In the genomic region with DNA sequence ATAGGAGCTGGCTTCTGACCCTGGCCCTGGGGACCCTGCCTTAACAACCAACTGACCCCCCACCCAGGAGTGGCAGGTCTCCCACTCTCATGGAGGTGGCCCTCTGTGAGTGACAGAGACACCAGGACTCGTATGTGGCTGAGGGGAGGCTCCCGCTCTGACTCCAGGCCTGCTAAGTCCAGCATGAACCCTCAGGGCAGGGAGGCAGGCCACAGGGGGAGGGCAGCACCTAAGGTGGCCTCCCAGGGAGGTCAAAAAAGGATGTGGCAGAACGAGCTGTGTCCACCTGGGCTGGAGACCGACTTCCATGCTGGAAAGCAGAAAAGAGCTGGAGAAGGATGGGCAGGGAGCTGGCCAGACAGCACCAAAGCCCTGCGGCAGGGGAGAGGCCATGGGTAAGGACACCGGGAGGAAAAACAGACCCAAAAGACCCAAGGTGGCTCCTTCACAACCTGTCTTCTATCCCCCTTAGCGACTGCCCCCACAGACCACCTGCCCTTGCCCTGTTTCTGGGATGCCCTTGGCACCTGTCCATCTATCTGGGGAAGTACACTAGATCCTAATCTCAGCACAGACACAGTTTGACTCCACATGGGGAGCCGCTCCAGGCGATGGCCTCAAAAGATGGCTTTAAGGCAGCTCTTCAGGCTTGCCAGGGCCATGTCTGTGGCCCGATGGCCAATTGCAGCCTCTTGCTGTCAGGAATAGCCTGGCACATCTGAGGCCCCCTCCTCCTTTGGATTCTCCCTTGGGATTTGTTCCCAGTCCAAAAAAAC, we compare ENCODE assay signal across 9 cellular contexts. TPM values are rescaled to one million over a fixed set of nuclear protein-coding genes. Genes with fewer than 3 reads are reported as not detected.
A peak's percentile ranks its signal among the peaks of the same experiment; 100 is the strongest.
DNase-seq lines count a peak whose midpoint lies in the region; ATAC-seq, FAIRE-seq and TF ChIP-seq lines count a peak whose summit lies in the region.
"Had no signal": no experiment of that assay in that cellular context is flagged by ENCODE, and none has a peak within 500 bp of the region (broad histone marks: within the 10 kb centered on the region; RNA-seq: fewer than 3 reads in every experiment).

No MANE protein-coding gene starts in this region.

- TF ChIP-seq EP300 in K562 (IDR thresholded peaks at IDR 0.05; ENCODE audit: low read length) = no peak

- no peak for DNase-seq in CD4-positive, alpha-beta memory T cell
- DNase-seq in K562 (ENCODE audit: extremely low read depth in 1 of 4, low spot score in 3 of 4) = no peak
- DNase-seq in osteoblast (ENCODE audit: insufficient read length, low spot score, missing footprints) = peak; percentile 72
- no peak for DNase-seq in DMS79 treated with DMSO at 0.1 percent for 48 hours (lab: John Stamatoyannopoulos, UW)
- no peak for DNase-seq in mucosa of gallbladder (ENCODE audit: low spot score)
- no peak for DNase-seq in stimulated activated CD4-positive, alpha-beta T cell treated with anti-CD3 and anti-CD28 coated beads, Interleukin-4, amount 100 ng/mL, for 1 hour
- DNase-seq: activated CD4-positive, alpha-beta T cell treated with anti-CD3 and anti-CD28 coated beads, Interleukin-2, amount 50 U/mL, for 48 hours; anterior cingulate cortex had no signal

- H3K27ac Mint-ChIP-seq in CD4-positive, alpha-beta memory T cell = peak overlapping the region; percentile 73 to 98 (median 97)

- FAIRE-seq in K562 (lab: Jason Lieb, UNC) = no peak

- in situ Hi-C loops in K562 (cut with MboI) = no loop called here

- H3K27ac ChIP-seq in CD4-positive, alpha-beta memory T cell (ENCODE audit: low read depth, low read length) = peak overlapping the region; percentile 57
- peak overlapping the region; percentile 65 for H3K27ac ChIP-seq in KOPT-K1 (ENCODE audit: low read depth, low read length, poor library complexity, severe bottlenecking)
- peak overlapping the region; percentile 71; the same call in 2 of the 3 replicates for H3K27ac ChIP-seq in K562 (ENCODE audit: extremely low read depth, low read depth, low read length)
- H3K27ac ChIP-seq in osteoblast (ENCODE audit: low read depth, low read length) = peak overlapping the region; percentile 13

- peak overlapping the region in 3 of 8 donors; percentile 59 to 65 (median 61) for H3K4me3 Mint-ChIP-seq in CD4-positive, alpha-beta memory T cell

- H3K4me2 ChIP-seq in K562 (ENCODE audit: insufficient read depth, low read length) (no peak overlapping the region), osteoblast (ENCODE audit: insufficient read depth, low read length) (no peak overlapping the region)

- no peak for TF ChIP-seq CTCF in K562 (IDR thresholded peaks at IDR 0.05 in 2 of 3, conservative IDR thresholded peaks at IDR 0.05 in 1 of 3; ENCODE audit: insufficient read depth in 2 of 3, low read depth in 1 of 3, low read length in 3 of 3)
- TF ChIP-seq CTCF in osteoblast (IDR thresholded peaks at IDR 0.05; ENCODE audit: extremely low read depth, low read depth, low read length) = no peak

- H3K9me3 ChIP-seq in CD4-positive, alpha-beta memory T cell (ENCODE audit: control insufficient read depth in 1 of 2, low read length in 2 of 2) = no peaks in the 10 kb centered on the region
- no peaks in the 10 kb centered on the region for H3K9me3 ChIP-seq in KOPT-K1 (ENCODE audit: insufficient read depth, low read length, poor library complexity, severe bottlenecking)
- no peaks in the 10 kb centered on the region for H3K9me3 ChIP-seq in K562 (replicated peaks; ENCODE audit: control insufficient read depth, insufficient read depth, low read depth, low read length)
- H3K9me3 ChIP-seq in osteoblast (ENCODE audit: low read depth, low read length) = no peaks in the 10 kb centered on the region

- H3K9me3 Mint-ChIP-seq in CD4-positive, alpha-beta memory T cell = peaks cover 0 to 3% (median 0%) of the 10 kb centered on the region in 8 donors

- peaks cover 22% of the 10 kb centered on the region for H3K36me3 ChIP-seq in CD4-positive, alpha-beta memory T cell (ENCODE audit: insufficient read depth, low read length)
- peaks cover 44% of the 10 kb centered on the region for H3K36me3 ChIP-seq in KOPT-K1 (ENCODE audit: insufficient read depth, low read length)
- peaks cover 46% of the 10 kb centered on the region; the same call in 2 of the 3 replicates for H3K36me3 ChIP-seq in K562 (ENCODE audit: control insufficient read depth, insufficient read depth, low read length)
- peaks cover 17% of the 10 kb centered on the region for H3K36me3 ChIP-seq in osteoblast (ENCODE audit: insufficient read depth, low read length)

- H3K4me1 ChIP-seq in CD4-positive, alpha-beta memory T cell (ENCODE audit: insufficient read depth, low read length) = peaks cover 68% of the 10 kb centered on the region
- H3K4me1 ChIP-seq in K562 (replicated peaks in 1 of 2; ENCODE audit: control insufficient read depth in 2 of 2, insufficient read depth in 2 of 2, low read length in 2 of 2) = peaks cover 56 to 73% of the 10 kb centered on the region in 2 experiments
- H3K4me1 ChIP-seq in osteoblast (ENCODE audit: insufficient read depth, low read length) = peaks cover 39% of the 10 kb centered on the region

- H4K20me1 ChIP-seq in K562 (replicated peaks; ENCODE audit: control insufficient read depth, insufficient read depth, low read length) (peaks cover 16% of the 10 kb centered on the region), osteoblast (ENCODE audit: insufficient read depth, low read length) (peaks cover 91% of the 10 kb centered on the region)

- H3K36me3 Mint-ChIP-seq in CD4-positive, alpha-beta memory T cell = peaks cover 10 to 18% of the 10 kb centered on the region in 2 donors

- H3K4me3 ChIP-seq in CD4-positive, alpha-beta memory T cell (ENCODE audit: low read length in 2 of 2) = no peak overlapping the region
- no peak overlapping the region for H3K4me3 ChIP-seq in K562
- H3K4me3 ChIP-seq in osteoblast (ENCODE audit: insufficient read depth, low read length) = no peak overlapping the region

- H3K27me3 ChIP-seq in CD4-positive, alpha-beta memory T cell (ENCODE audit: insufficient read depth, low read length) = no peaks in the 10 kb centered on the region
- H3K27me3 ChIP-seq in K562 (ENCODE audit: control insufficient read depth in 2 of 2, insufficient read depth in 2 of 2, low read length in 2 of 2) (no peaks in the 10 kb centered on the region; a peak in 1 of 5 replicates), osteoblast (ENCODE audit: insufficient read depth, low read length) (no peaks in the 10 kb centered on the region)

- peaks cover 4% of the 10 kb centered on the region for H3K9me1 ChIP-seq in K562 (ENCODE audit: control insufficient read depth, insufficient read depth, low read length)

- H2AFZ ChIP-seq in K562 (ENCODE audit: low read depth, low read length) = no peak overlapping the region
- H2AFZ ChIP-seq in osteoblast (ENCODE audit: low read length) = no peak overlapping the region

- H3K27me3 Mint-ChIP-seq in CD4-positive, alpha-beta memory T cell = no peaks in the 10 kb centered on the region

- no peak for TF ChIP-seq POLR2A in K562 (conservative IDR thresholded peaks at IDR 0.05)

- intact Hi-C loops in CD4-positive, alpha-beta memory T cell (cut with micrococcal nuclease) = no loop called here
- intact Hi-C loops in K562 (cut with micrococcal nuclease) = no loop called here

- peaks cover 97% of the 10 kb centered on the region for H3K79me2 ChIP-seq in K562 (ENCODE audit: control insufficient read depth, insufficient read depth, low read length)
- peaks cover 97% of the 10 kb centered on the region for H3K79me2 ChIP-seq in osteoblast (ENCODE audit: insufficient read depth, low read length)

- no peak for ATAC-seq in K562

- no peak for TF ChIP-seq RAD21 in K562 (CRISPR knock-in tag; conservative IDR thresholded peaks at IDR 0.05 in 1 of 2, IDR thresholded peaks at IDR 0.05 in 1 of 2)

- no TSS peak for BruUV-seq in K562 (replicated peaks; lab: Mats Ljungman, UMichigan)

- H3K9ac ChIP-seq in K562 (ENCODE audit: insufficient read depth in 1 of 2, low read depth in 2 of 2, low read length in 2 of 2) = peak overlapping the region in 1 of 2 experiments; percentile 86; a peak in 2 of 4 replicates

- CTCF ChIA-PET in CD4-positive, alpha-beta memory T cell (lab: Charles Lee; ENCODE audit: partially characterized antibody) = no interaction called here
- CTCF ChIA-PET in K562 (lab: Yijun Ruan, JAX; ENCODE audit: low intra/inter-chr PET ratio) = no interaction called here

- peaks cover 43 to 83% (median 64%) of the 10 kb centered on the region in 4 donors for H3K4me1 Mint-ChIP-seq in CD4-positive, alpha-beta memory T cell

- 87% methylated on average over 9 of the region's 10 CpGs for WGBS in K562 (ENCODE audit: insufficient coverage, low coverage, missing lambda C conversion rate)

- POLR2A ChIA-PET in CD4-positive, alpha-beta memory T cell (lab: Charles Lee; ENCODE audit: partially characterized antibody) = interaction anchor here (0.6 to 11.2 kb wide), 4 partner anchors 10 to 343 kb away, joined by 5 to 109 read pairs (median 6); partner anchors contain the start of genes MED26 and SLC35E1
- POLR2A ChIA-PET in K562 (lab: Yijun Ruan, JAX) = interaction anchor here (0.6 to 1.1 kb wide), 3 partner anchors 9 to 41 kb away, joined by 3 to 4 read pairs (median 4); no protein-coding TSS in a partner anchor

RNA-seq across cellular contexts. Expression of gene SLC35E1, which starts 10.5 kb away (rescaled TPM):
- total RNA-seq in CD4-positive, alpha-beta memory T cell = 10 to 100 TPM; 38.8 TPM
- 10 to 100 TPM; 15.3 to 31.8 TPM for polyA plus RNA-seq in CD4-positive, alpha-beta memory T cell
- total RNA-seq in K562 (2011; cell fraction: chromatin; rRNA removed; ENCODE audit: low replicate concordance) = 132 and 248 TPM in 2 replicates
- 136 and 163 TPM in 2 replicates for total RNA-seq in K562 (2011; cell fraction: nucleolus; rRNA removed)
- total RNA-seq in K562 (2011; cell fraction: nucleoplasm; rRNA removed) = 156 and 184 TPM in 2 replicates
- total RNA-seq in K562 (2014; rRNA removed) (18.5 and 24.4 TPM in 2 replicates), K562 (2014; rRNA removed; fragmentation: Illumina TruSeq; extraction: Trizol) (27.8 and 28.4 TPM in 2 replicates), K562 (2015; rRNA removed; fragmentation: Illumina TruSeq; extraction: Trizol) (25.7 and 27.3 TPM in 2 replicates), K562 (2021) (40.1 and 44.5 TPM in 2 replicates), osteoblast (38.0 and 41.5 TPM in 2 replicates), mucosa of gallbladder (43.0 TPM)
- polyA plus RNA-seq in K562 (2011; rRNA removed) (28.0 and 40.1 TPM in 2 replicates), K562 (2014; fragmentation: Illumina TruSeq; extraction: Trizol) (31.3 and 34.3 TPM in 2 replicates), K562 (2014; fragmentation: Nextera tagmentation; extraction: Ambion mirVana) (10 to 100 TPM; 15.0 to 16.1 TPM), K562 (2014; rRNA removed) (19.3 and 29.4 TPM in 2 replicates)
- polyA plus RNA-seq in K562 (2011; cell fraction: cytosol; rRNA removed) = 41.7 and 60.4 TPM in 2 replicates
- 28.4 and 51.0 TPM in 2 replicates for polyA plus RNA-seq in K562 (2011; cell fraction: nucleus; rRNA removed)
- polyA plus RNA-seq in K562 (2012) = 23.2 and 28.7 TPM in 2 replicates
- polyA minus RNA-seq in K562 (2011; rRNA and poly(A)+ RNA removed) = 54.7 and 61.3 TPM in 2 replicates
- polyA minus RNA-seq in K562 (2011; cell fraction: cytosol; rRNA and poly(A)+ RNA removed) = 47.2 and 51.0 TPM in 2 replicates
- 20.2 and 28.9 TPM in 2 replicates for polyA minus RNA-seq in K562 (2011; cell fraction: nucleus; rRNA and poly(A)+ RNA removed)

RNA-seq across cellular contexts. Expression of gene CHERP, which starts 40.4 kb away (rescaled TPM):
- 10 to 100 TPM; 72.9 to 73.5 TPM for total RNA-seq in CD4-positive, alpha-beta memory T cell
- polyA plus RNA-seq in CD4-positive, alpha-beta memory T cell = 10 to 100 TPM in 1 of 2 donors, 1 to 10 TPM in 1; 5.3 to 24.6 TPM
- 69.6 and 152 TPM in 2 replicates for total RNA-seq in K562 (2011; cell fraction: chromatin; rRNA removed; ENCODE audit: low replicate concordance)
- total RNA-seq in K562 (2011; cell fraction: nucleolus; rRNA removed) = 74.1 and 82.9 TPM in 2 replicates
- total RNA-seq in K562 (2011; cell fraction: nucleoplasm; rRNA removed) = 82.4 and 95.0 TPM in 2 replicates
- total RNA-seq in K562 (2014; rRNA removed) (7.8 and 9.6 TPM in 2 replicates), K562 (2014; rRNA removed; fragmentation: Illumina TruSeq; extraction: Trizol) (4.5 and 6.9 TPM in 2 replicates), K562 (2015; rRNA removed; fragmentation: Illumina TruSeq; extraction: Trizol) (10.1 and 10.8 TPM in 2 replicates), K562 (2021) (76.7 and 85.1 TPM in 2 replicates), osteoblast (5.8 and 6.5 TPM in 2 replicates), mucosa of gallbladder (47.3 TPM)
- polyA plus RNA-seq in K562 (2011; rRNA removed) (4.9 and 9.0 TPM in 2 replicates), K562 (2014; fragmentation: Illumina TruSeq; extraction: Trizol) (26.3 and 41.8 TPM in 2 replicates), K562 (2014; fragmentation: Nextera tagmentation; extraction: Ambion mirVana) (under 1 TPM; 0.60 to 0.75 TPM), K562 (2014; rRNA removed) (34.3 and 36.7 TPM in 2 replicates)
- 5.3 and 7.6 TPM in 2 replicates for polyA plus RNA-seq in K562 (2011; cell fraction: cytosol; rRNA removed)
- 47.7 and 60.8 TPM in 2 replicates for polyA plus RNA-seq in K562 (2011; cell fraction: nucleus; rRNA removed)
- 37.7 and 48.9 TPM in 2 replicates for polyA plus RNA-seq in K562 (2012)
- polyA minus RNA-seq in K562 (2011; rRNA and poly(A)+ RNA removed) = 4.3 and 4.9 TPM in 2 replicates
- polyA minus RNA-seq in K562 (2011; cell fraction: cytosol; rRNA and poly(A)+ RNA removed) = 24.6 and 35.2 TPM in 2 replicates
- 23.3 and 23.4 TPM in 2 replicates for polyA minus RNA-seq in K562 (2011; cell fraction: nucleus; rRNA and poly(A)+ RNA removed)

RNA-seq across cellular contexts. Expression of gene MED26, which starts 45.3 kb away (rescaled TPM):
- 10 to 100 TPM; 17.8 to 18.6 TPM for total RNA-seq in CD4-positive, alpha-beta memory T cell
- polyA plus RNA-seq in CD4-positive, alpha-beta memory T cell = 1 to 10 TPM; 3.3 to 4.6 TPM
- total RNA-seq in K562 (2011; cell fraction: chromatin; rRNA removed; ENCODE audit: low replicate concordance) = 31.4 and 62.0 TPM in 2 replicates
- total RNA-seq in K562 (2011; cell fraction: nucleolus; rRNA removed) = 34.2 and 40.0 TPM in 2 replicates
- 27.1 and 33.1 TPM in 2 replicates for total RNA-seq in K562 (2011; cell fraction: nucleoplasm; rRNA removed)
- total RNA-seq in K562 (2014; rRNA removed) (12.9 and 15.2 TPM in 2 replicates), K562 (2014; rRNA removed; fragmentation: Illumina TruSeq; extraction: Trizol) (3.7 and 4.6 TPM in 2 replicates), K562 (2015; rRNA removed; fragmentation: Illumina TruSeq; extraction: Trizol) (7.1 and 7.5 TPM in 2 replicates), K562 (2021) (15.1 and 16.5 TPM in 2 replicates), osteoblast (5.8 and 6.5 TPM in 2 replicates), mucosa of gallbladder (8.3 TPM)
- polyA plus RNA-seq in K562 (2011; rRNA removed) (5.6 and 6.1 TPM in 2 replicates), K562 (2014; fragmentation: Illumina TruSeq; extraction: Trizol) (6.2 and 8.4 TPM in 2 replicates), K562 (2014; fragmentation: Nextera tagmentation; extraction: Ambion mirVana) (under 1 TPM; 0.71 to 0.86 TPM), K562 (2014; rRNA removed) (8.4 and 9.0 TPM in 2 replicates)
- polyA plus RNA-seq in K562 (2011; cell fraction: cytosol; rRNA removed) = 5.8 and 11.0 TPM in 2 replicates
- polyA plus RNA-seq in K562 (2011; cell fraction: nucleus; rRNA removed) = 6.6 and 9.2 TPM in 2 replicates
- 5.5 and 7.2 TPM in 2 replicates for polyA plus RNA-seq in K562 (2012)
- 5.4 and 10.0 TPM in 2 replicates for polyA minus RNA-seq in K562 (2011; rRNA and poly(A)+ RNA removed)
- 10.9 and 11.5 TPM in 2 replicates for polyA minus RNA-seq in K562 (2011; cell fraction: cytosol; rRNA and poly(A)+ RNA removed)
- polyA minus RNA-seq in K562 (2011; cell fraction: nucleus; rRNA and poly(A)+ RNA removed) = 13.2 and 20.2 TPM in 2 replicates

Comparison
In these comparisons a context has a peak if more than half of its experiments do, and no peak if none do; other contexts are left out.
1. H3K27ac ChIP-seq: peak in every context shown above with its lines; median percentile 71 in K562; 65 in KOPT-K1; 57 in CD4-positive, alpha-beta memory T cell; 13 in osteoblast.